17 cellular contexts compared by ENCODE assay signal in genomic region chr1:16246961-16247360, GRCh38. TPM values are rescaled to one million over a fixed set of nuclear protein-coding genes. Genes with fewer than 3 reads are reported as not detected.
DNase-seq lines count a peak whose midpoint lies in the region; ATAC-seq and TF ChIP-seq lines count a peak whose summit lies in the region.
"Had no signal": no experiment of that assay in that cellular context is flagged by ENCODE, and none has a peak within 500 bp of the region (broad histone marks: within the 10 kb centered on the region; RNA-seq: fewer than 3 reads in every experiment).

No MANE protein-coding gene starts in this region.

- H3K36me3 Mint-ChIP-seq in activated naive CD4-positive, alpha-beta T cell treated with anti-CD3 and anti-CD28 coated beads, Interleukin-2, amount 50 U/mL, for 24 hours: no peaks in the 10 kb centered on the region

- H3K9me3 Mint-ChIP-seq in activated naive CD4-positive, alpha-beta T cell treated with anti-CD3 and anti-CD28 coated beads, Interleukin-2, amount 50 U/mL, for 24 hours: no peaks in the 10 kb centered on the region
- H3K9me3 Mint-ChIP-seq: activated B cell treated with CpG ODN at 0.5 μM for 24 hours had no signal

- no peaks in the 10 kb centered on the region for H3K27me3 Mint-ChIP-seq in activated naive CD4-positive, alpha-beta T cell treated with anti-CD3 and anti-CD28 coated beads, Interleukin-2, amount 50 U/mL, for 24 hours
- H3K27me3 Mint-ChIP-seq: activated B cell treated with CpG ODN at 0.5 μM for 24 hours had no signal

- no peak overlapping the region for H3K4me3 Mint-ChIP-seq in activated naive CD4-positive, alpha-beta T cell treated with anti-CD3 and anti-CD28 coated beads, Interleukin-2, amount 50 U/mL, for 24 hours
- H3K4me3 Mint-ChIP-seq: activated B cell treated with CpG ODN at 0.5 μM for 24 hours had no signal

- H3K27me3 ChIP-seq in vagina: no peaks in the 10 kb centered on the region
- H3K27me3 ChIP-seq: colonic mucosa had no signal

- TF ChIP-seq POLR2A in vagina (IDR thresholded peaks at IDR 0.05): no peak

- no peaks in the 10 kb centered on the region for H3K9me3 ChIP-seq in vagina
- H3K9me3 ChIP-seq: colonic mucosa had no signal

- H3K4me1 ChIP-seq in vagina: peaks cover 57% of the 10 kb centered on the region

- H3K36me3 ChIP-seq in vagina: peaks cover 0 to 12% of the 10 kb centered on the region in 2 donors
- H3K36me3 ChIP-seq: colonic mucosa had no signal

- intact Hi-C loops in vagina (cut with DNase I): loop anchor here (5.0 kb wide), 2 partner anchors 65 to 170 kb away; no protein-coding TSS in a partner anchor

- TF ChIP-seq CTCF in vagina (IDR thresholded peaks at IDR 0.05): no peak

- peak overlapping the region; percentile 87 for H3K27ac ChIP-seq in vagina
- H3K27ac ChIP-seq: colonic mucosa, HL-60, PC-9 had no signal

- H3K4me3 ChIP-seq in vagina: no peak overlapping the region
- H3K4me3 ChIP-seq: colonic mucosa, PC-9 had no signal

- peak overlapping the region; percentile 89 for H3K27ac Mint-ChIP-seq in activated naive CD4-positive, alpha-beta T cell treated with anti-CD3 and anti-CD28 coated beads, Interleukin-2, amount 50 U/mL, for 24 hours
- H3K27ac Mint-ChIP-seq: activated B cell treated with CpG ODN at 0.5 μM for 24 hours had no signal

- peaks cover 29% of the 10 kb centered on the region for H3K4me1 Mint-ChIP-seq in activated naive CD4-positive, alpha-beta T cell treated with anti-CD3 and anti-CD28 coated beads, Interleukin-2, amount 50 U/mL, for 24 hours

- no peak for DNase-seq in activated naive CD4-positive, alpha-beta T cell treated with anti-CD3 and anti-CD28 coated beads, Interleukin-2, amount 50 U/mL, for 16 hours
- peak; percentile 64 for DNase-seq in cerebellum (ENCODE audit: low spot score)
- peak; percentile 53 for DNase-seq in mesenteric fat pad (ENCODE audit: low spot score)
- DNase-seq in vagina (ENCODE audit: extremely low spot score in 2 of 2): no peak
- no peak for DNase-seq in AG08395 (ENCODE audit: low spot score)
- no peak for DNase-seq in HT-29 (ENCODE audit: low spot score)
- DNase-seq: activated B cell treated with CpG ODN at 0.5 μM for 24 hours, Calu3, colonic mucosa, GF-D8, hypothalamus, left cardiac atrium, NCI-H526, PC-9 had no signal

- ATAC-seq in GM19324 (IDR thresholded peaks at IDR 0.05; ENCODE audit: low FRiP score, unreplicated experiment): no peak

RNA-seq across cellular contexts. Expression of gene CPLANE2, which starts 10.0 kb away (rescaled TPM):
- 10.1 TPM for total RNA-seq in cerebellum
- 1.9 TPM for total RNA-seq in mesenteric fat pad
- 1.2 TPM for total RNA-seq in vagina
- 16.3 and 25.7 TPM in 2 replicates for total RNA-seq in HT-29 (2014; rRNA removed; shearing (Covaris generic))

RNA-seq across cellular contexts. Expression of gene ARHGEF19, which starts 34.5 kb away (rescaled TPM):
- total RNA-seq in cerebellum (0.64 TPM), mesenteric fat pad (6.7 TPM), vagina (19.4 TPM)
- 15.8 and 15.9 TPM in 2 replicates for total RNA-seq in HT-29 (2014; rRNA removed; shearing (Covaris generic))

Comparison
In these comparisons a context has a peak if more than half of its experiments do, and no peak if none do; other contexts are left out.
1. DNase-seq: peak in cerebellum (single experiment) and mesenteric fat pad (single experiment); none in activated naive CD4-positive, alpha-beta T cell treated with anti-CD3 and anti-CD28 coated beads, Interleukin-2, amount 50 U/mL, for 16 hours (single experiment), vagina (0 of 2), AG08395 (single experiment) and HT-29 (single experiment).